8 cellular contexts compared by ENCODE assay signal in the genomic region with DNA sequence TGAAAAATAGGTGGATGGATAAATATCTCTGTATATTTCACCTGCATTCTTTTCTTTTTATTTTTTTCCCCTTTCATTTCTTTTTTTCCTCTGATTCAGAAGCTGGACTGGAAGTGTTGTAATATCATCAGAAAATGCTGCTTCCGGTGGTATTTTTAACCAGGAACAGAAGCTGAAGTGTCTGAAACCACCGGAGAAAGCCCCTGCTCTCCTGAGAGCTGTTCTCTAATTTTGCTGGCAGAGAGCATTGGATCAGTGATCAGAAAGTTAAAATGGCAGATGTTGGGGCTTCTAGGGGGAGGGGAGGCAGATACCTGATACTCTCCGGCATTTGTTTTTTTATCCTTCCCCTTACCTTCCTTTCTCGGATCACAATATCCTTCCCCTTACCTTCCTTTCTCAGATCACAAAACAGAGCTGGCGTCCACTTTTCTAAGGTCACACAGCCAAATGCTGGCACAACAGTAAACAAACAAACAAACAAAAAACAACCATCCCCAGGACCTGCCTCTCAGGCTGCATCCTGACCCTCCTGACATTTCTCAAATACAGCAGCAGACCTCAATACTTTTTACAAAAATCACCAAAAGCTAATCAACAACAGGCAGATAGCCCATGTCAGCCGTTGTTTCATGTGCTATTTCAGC.
A peak's percentile ranks its signal among the peaks of the same experiment; 100 is the strongest.
DNase-seq lines count a peak whose midpoint lies in the region; ATAC-seq and TF ChIP-seq lines count a peak whose summit lies in the region.

No MANE protein-coding gene starts in this region.

- peak overlapping the region; percentile 91 for H3K27ac ChIP-seq in mammary epithelial cell (ENCODE audit: insufficient read depth, low read depth, low read length)

- TSS peak; percentile 22 for BruUV-seq in mammary epithelial cell (replicated peaks; lab: Mats Ljungman, UMichigan)

- in situ Hi-C loops in mammary epithelial cell (cut with MboI; ENCODE audit: low sequenced_read_pairs in 2 of 2): no loop called here

- CTCF ChIA-PET in mammary epithelial cell (lab: Charles Lee; ENCODE audit: low non-redundant PET): no interaction called here

- peak overlapping the region; percentile 77 for H2AFZ ChIP-seq in mammary epithelial cell (ENCODE audit: low read depth, low read length)

- peak overlapping the region in 2 of 3 experiments; percentile 28 to 36 for H3K4me3 ChIP-seq in mammary epithelial cell (replicated peaks in 1 of 3; ENCODE audit: insufficient read depth in 1 of 3, low read depth in 2 of 3, low read length in 3 of 3)
- H3K4me3 ChIP-seq in mucosa of descending colon: no peak overlapping the region

- H3K4me1 ChIP-seq in mammary epithelial cell (ENCODE audit: insufficient read depth, low read length): peaks cover 29% of the 10 kb centered on the region
- H3K4me1 ChIP-seq in mucosa of descending colon (ENCODE audit: low read depth): peaks cover 15% of the 10 kb centered on the region

- peak; percentile 8 for DNase-seq in stimulated activated CD4-positive, alpha-beta T cell treated with anti-CD3 and anti-CD28 coated beads, Interleukin-15, amount 100 ng/mL, for 24 hours
- no peak for DNase-seq in stimulated activated CD4-positive, alpha-beta T cell treated with anti-CD3 and anti-CD28 coated beads, Interleukin-4, amount 100 ng/mL, for 1 hour
- DNase-seq in NCI-H524 treated with DMSO at 0.1 percent for 48 hours (lab: John Stamatoyannopoulos, UW) (peak; percentile 78), mammary epithelial cell (peak; percentile 57), mucosa of descending colon (peak in 1 of 3 donors; percentile 24)
- no peak for DNase-seq in stimulated activated naive CD4-positive, alpha-beta T cell treated with Interleukin-2 at 50 U/mL for 16 hours (lab: John Stamatoyannopoulos, UW)

- H3K9me3 ChIP-seq in mammary epithelial cell (replicated peaks; ENCODE audit: insufficient read depth, low read length): no peaks in the 10 kb centered on the region
- H3K9me3 ChIP-seq in mucosa of descending colon: no peaks in the 10 kb centered on the region

- WGBS in mammary epithelial cell (ENCODE audit: low coverage, missing lambda C conversion rate): 20% methylated on average over 5 of the region's 6 CpGs

- peak overlapping the region; percentile 85 for H3K9ac ChIP-seq in mammary epithelial cell (ENCODE audit: insufficient read depth, low read length)

- dilution Hi-C loops in mammary epithelial cell (cut with HindIII; ENCODE audit: low sequenced_read_pairs): no loop called here

- TF ChIP-seq CTCF in mammary epithelial cell (conservative IDR thresholded peaks at IDR 0.05 in 1 of 2, IDR thresholded peaks at IDR 0.05 in 1 of 2; ENCODE audit: extremely low read depth in 1 of 2, insufficient read depth in 1 of 2, low read depth in 1 of 2, low read length in 2 of 2) (no peak), mucosa of descending colon (IDR thresholded peaks at IDR 0.05) (no peak)

- intact Hi-C loops in mammary epithelial cell (cut with micrococcal nuclease): loop anchor here (2.0 to 10.0 kb wide), 7 partner anchors 35 to 180 kb away; a partner anchor contains a TSS
- intact Hi-C loops in mucosa of descending colon (cut with DNase I, micrococcal nuclease): no loop called here

- H3K79me2 ChIP-seq in mammary epithelial cell (ENCODE audit: insufficient read depth, low read length): no peaks in the 10 kb centered on the region

- ATAC-seq in mucosa of descending colon (peak; percentile 24), HG02623 (IDR thresholded peaks at IDR 0.05; ENCODE audit: unreplicated experiment) (no peak), HG02970 (IDR thresholded peaks at IDR 0.05; ENCODE audit: low FRiP score, unreplicated experiment) (no peak)

- H4K20me1 ChIP-seq in mammary epithelial cell (ENCODE audit: insufficient read depth, low read length): no peaks in the 10 kb centered on the region

- H3K4me2 ChIP-seq in mammary epithelial cell (ENCODE audit: insufficient read depth, low read depth, low read length): peak overlapping the region; percentile 82

- H3K36me3 ChIP-seq in mammary epithelial cell (ENCODE audit: insufficient read depth, low read length) (no peaks in the 10 kb centered on the region), mucosa of descending colon (ENCODE audit: low read depth) (no peaks in the 10 kb centered on the region)

- no peaks in the 10 kb centered on the region for H3K27me3 ChIP-seq in mammary epithelial cell (ENCODE audit: insufficient read depth, low read length)

Comparison
In these comparisons a context has a peak if more than half of its experiments do, and no peak if none do; other contexts are left out.
1. DNase-seq: peak in stimulated activated CD4-positive, alpha-beta T cell treated with anti-CD3 and anti-CD28 coated beads, Interleukin-15, amount 100 ng/mL, for 24 hours (single experiment), NCI-H524 treated with DMSO at 0.1 percent for 48 hours (single experiment) and mammary epithelial cell (single experiment); none in stimulated activated CD4-positive, alpha-beta T cell treated with anti-CD3 and anti-CD28 coated beads, Interleukin-4, amount 100 ng/mL, for 1 hour (single experiment) and stimulated activated naive CD4-positive, alpha-beta T cell treated with Interleukin-2 at 50 U/mL for 16 hours (single experiment).